In the genomic region with DNA sequence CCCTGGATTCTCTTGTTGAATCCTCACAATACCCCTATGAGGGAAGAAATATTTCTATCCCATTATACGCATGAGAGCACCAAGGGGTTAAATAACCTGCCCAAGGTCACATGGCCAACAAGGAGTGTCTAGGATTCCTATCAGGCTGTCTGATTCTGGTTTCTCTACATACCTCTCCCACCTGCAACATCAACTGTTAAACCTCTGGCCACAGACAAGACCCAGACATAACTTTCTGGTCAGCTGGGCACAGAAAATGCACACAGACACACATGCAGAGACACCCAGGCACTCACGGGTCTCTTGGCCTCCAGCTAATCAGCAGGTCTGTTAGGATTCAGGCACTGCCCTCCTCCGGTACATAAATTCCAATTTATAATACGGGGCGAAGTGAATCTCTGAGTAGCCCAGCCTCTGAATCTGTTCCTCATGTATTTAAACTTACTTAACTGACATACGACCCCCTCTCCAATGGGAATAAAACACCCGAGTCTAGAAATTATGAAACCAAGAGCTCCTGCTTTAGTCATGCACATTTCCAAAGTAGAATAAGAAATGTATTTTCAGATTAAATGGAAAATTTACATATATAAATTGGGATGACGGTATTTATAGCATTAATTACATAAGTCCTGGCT, we compare ENCODE assay signal across 10 cellular contexts. TPM values are rescaled to one million over a fixed set of nuclear protein-coding genes. Genes with fewer than 3 reads are reported as not detected.
DNase-seq lines count a peak whose midpoint lies in the region; ATAC-seq and TF ChIP-seq lines count a peak whose summit lies in the region.
"Had no signal": no experiment of that assay in that cellular context is flagged by ENCODE, and none has a peak within 500 bp of the region (broad histone marks: within the 10 kb centered on the region; RNA-seq: fewer than 3 reads in every experiment).

No MANE protein-coding gene starts in this region.

- no peak overlapping the region for H3K27ac Mint-ChIP-seq in activated CD4-positive, alpha-beta T cell treated with anti-CD3 and anti-CD28 coated beads, Interleukin-2, amount 10 ng/mL, durations not matched to agents 7 days and 5 days

- POLR2A ChIA-PET in activated CD4-positive, alpha-beta T cell treated with anti-CD3 and anti-CD28 coated beads, Interleukin-2, amount 10 ng/mL, durations not matched to agents 7 days and 5 days (lab: Charles Lee), result no interaction called here

- peaks cover 30% of the 10 kb centered on the region for H3K27me3 Mint-ChIP-seq in activated CD4-positive, alpha-beta T cell treated with anti-CD3 and anti-CD28 coated beads, Interleukin-2, amount 10 ng/mL, durations not matched to agents 7 days and 5 days

- peak overlapping the region; percentile 68 for H3K4me3 Mint-ChIP-seq in activated CD4-positive, alpha-beta T cell treated with anti-CD3 and anti-CD28 coated beads, Interleukin-2, amount 10 ng/mL, durations not matched to agents 7 days and 5 days

- TF ChIP-seq CTCF in kidney epithelial cell (IDR thresholded peaks at IDR 0.05; ENCODE audit: insufficient read depth, low read length, poor library complexity, severe bottlenecking) (no peak), thoracic aorta (IDR thresholded peaks at IDR 0.05) (no peak)

- no peaks in the 10 kb centered on the region for H3K36me3 Mint-ChIP-seq in activated CD4-positive, alpha-beta T cell treated with anti-CD3 and anti-CD28 coated beads, Interleukin-2, amount 10 ng/mL, durations not matched to agents 7 days and 5 days (ENCODE audit: low read depth)

- peaks cover 23% of the 10 kb centered on the region for H3K4me1 Mint-ChIP-seq in activated CD4-positive, alpha-beta T cell treated with anti-CD3 and anti-CD28 coated beads, Interleukin-2, amount 10 ng/mL, durations not matched to agents 7 days and 5 days

- H3K9me3 ChIP-seq in thoracic aorta, result no peaks in the 10 kb centered on the region

- no peaks in the 10 kb centered on the region for H3K9me3 Mint-ChIP-seq in activated CD4-positive, alpha-beta T cell treated with anti-CD3 and anti-CD28 coated beads, Interleukin-2, amount 10 ng/mL, durations not matched to agents 7 days and 5 days
- H3K9me3 Mint-ChIP-seq: dendritic cell treated with granulocyte-macrophage colony-stimulating factor and Interleukin-4, amounts not matched to agents 40 ng/mL and 50 ng/mL, for 4 days had no signal

- H3K36me3 ChIP-seq in kidney epithelial cell (ENCODE audit: control insufficient read depth, insufficient read depth, low read length), result no peaks in the 10 kb centered on the region
- H3K36me3 ChIP-seq in thoracic aorta, result no peaks in the 10 kb centered on the region

- H3K27me3 ChIP-seq in kidney epithelial cell (ENCODE audit: control insufficient read depth, insufficient read depth, low read length) (no peaks in the 10 kb centered on the region), thoracic aorta (replicated peaks; ENCODE audit: insufficient read depth) (no peaks in the 10 kb centered on the region)

- H3K4me3 ChIP-seq in kidney epithelial cell (ENCODE audit: low read depth, low read length), result peak overlapping the region; percentile 85
- H3K4me3 ChIP-seq in thoracic aorta, result peak overlapping the region; percentile 82

- no peak for DNase-seq in activated CD4-positive, alpha-beta T cell treated with anti-CD3 and anti-CD28 coated beads, Interleukin-2, amount 10 ng/mL, durations not matched to agents 7 days and 5 days
- DNase-seq in activated CD4-positive, alpha-beta T cell treated with anti-CD3 and anti-CD28 coated beads, Interleukin-2, amount 50 U/mL, for 48 hours, result no peak
- DNase-seq in astrocyte of the hippocampus (ENCODE audit: low read depth, low spot score) (peak; percentile 63), kidney epithelial cell (ENCODE audit: low read depth) (peak; percentile 92), thoracic aorta (ENCODE audit: low spot score) (no peak), H4 (ENCODE audit: low spot score) (no peak), epidermal melanocyte (ENCODE audit: insufficient read length, low spot score) (no peak)
- no peak for DNase-seq in activated CD8-positive, alpha-beta memory T cell treated with anti-CD3 and anti-CD28 coated beads, Interleukin-2, amount 50 U/mL, for 4 hours

- peaks cover 51 to 77% of the 10 kb centered on the region in 2 donors for H3K4me1 ChIP-seq in thoracic aorta (ENCODE audit: control insufficient read depth in 1 of 2, low read depth in 2 of 2)

- H3K27ac ChIP-seq in thoracic aorta, result peak overlapping the region; percentile 70 to 85

- ATAC-seq in thoracic aorta (ENCODE audit: insufficient number of reproducible peaks, low FRiP score, low read depth), result no peak

- CTCF ChIA-PET in activated CD4-positive, alpha-beta T cell treated with anti-CD3 and anti-CD28 coated beads, Interleukin-2, amount 10 ng/mL, durations not matched to agents 7 days and 5 days (lab: Charles Lee), result interaction anchor here (1.0 to 2.6 kb wide), 3 partner anchors 9 to 44 kb away, joined by 3 to 13 read pairs (median 3); no protein-coding TSS in a partner anchor

RNA-seq across cellular contexts. Expression of a gene that starts 1.5 kb away (rescaled TPM):
- 10 to 100 TPM; 20.5 to 21.6 TPM for total RNA-seq in activated CD4-positive, alpha-beta T cell treated with anti-CD3 and anti-CD28 coated beads, Interleukin-2, amount 10 ng/mL, durations not matched to agents 7 days and 5 days
- total RNA-seq in kidney epithelial cell (68.6 and 88.7 TPM in 2 replicates), thoracic aorta (100 to 1,000 TPM in 1 of 2 donors, 10 to 100 TPM in 1; 85.7 to 111 TPM)
- total RNA-seq in H4 (2014; rRNA removed; shearing (Covaris generic)), result 30.3 and 33.7 TPM in 2 replicates

RNA-seq across cellular contexts. Expression of a gene that starts 28.3 kb away (rescaled TPM):
- total RNA-seq in activated CD4-positive, alpha-beta T cell treated with anti-CD3 and anti-CD28 coated beads, Interleukin-2, amount 10 ng/mL, durations not matched to agents 7 days and 5 days, result 1 to 10 TPM; 5.5 to 6.2 TPM
- 0.42 and 1.6 TPM in 2 replicates for total RNA-seq in kidney epithelial cell
- not detected for total RNA-seq in thoracic aorta
- total RNA-seq in H4 (2014; rRNA removed; shearing (Covaris generic)), result not detected in 2 replicates

RNA-seq across cellular contexts. Expression of a gene that starts 37.5 kb away (rescaled TPM):
- not detected for total RNA-seq in activated CD4-positive, alpha-beta T cell treated with anti-CD3 and anti-CD28 coated beads, Interleukin-2, amount 10 ng/mL, durations not matched to agents 7 days and 5 days
- total RNA-seq in kidney epithelial cell, result 0.21 and 0.89 TPM in 2 replicates
- under 1 TPM; 0.63 to 0.68 TPM for total RNA-seq in thoracic aorta
- 0.08 TPM in 1 of 2 replicates, not detected in the other for total RNA-seq in H4 (2014; rRNA removed; shearing (Covaris generic))
- total RNA-seq: Daoy had no signal

RNA-seq across cellular contexts. Expression of a gene that starts 38.2 kb away (rescaled TPM):
- 1 to 10 TPM; 7.5 TPM for total RNA-seq in activated CD4-positive, alpha-beta T cell treated with anti-CD3 and anti-CD28 coated beads, Interleukin-2, amount 10 ng/mL, durations not matched to agents 7 days and 5 days
- total RNA-seq in kidney epithelial cell (10.6 and 10.7 TPM in 2 replicates), thoracic aorta (1 to 10 TPM; 3.7 to 5.9 TPM)
- total RNA-seq in H4 (2014; rRNA removed; shearing (Covaris generic)), result 4.8 and 7.1 TPM in 2 replicates

RNA-seq across cellular contexts. Expression of a gene that starts 54.9 kb away (rescaled TPM):
- total RNA-seq in activated CD4-positive, alpha-beta T cell treated with anti-CD3 and anti-CD28 coated beads, Interleukin-2, amount 10 ng/mL, durations not matched to agents 7 days and 5 days, result under 1 TPM; 0.42 to 0.98 TPM
- total RNA-seq in kidney epithelial cell (6.7 and 9.8 TPM in 2 replicates), thoracic aorta (10 to 100 TPM; 13.1 to 15.4 TPM)
- total RNA-seq in H4 (2014; rRNA removed; shearing (Covaris generic)), result 0.91 and 9.0 TPM in 2 replicates

Comparison
In these comparisons a context has a peak if more than half of its experiments do, and no peak if none do; other contexts are left out.
1. DNase-seq: peak in astrocyte of the hippocampus (single experiment) and kidney epithelial cell (single experiment); none in activated CD4-positive, alpha-beta T cell treated with anti-CD3 and anti-CD28 coated beads, Interleukin-2, amount 10 ng/mL, durations not matched to agents 7 days and 5 days (single experiment), activated CD4-positive, alpha-beta T cell treated with anti-CD3 and anti-CD28 coated beads, Interleukin-2, amount 50 U/mL, for 48 hours (0 of 2), thoracic aorta (single experiment), H4 (single experiment), activated CD8-positive, alpha-beta memory T cell treated with anti-CD3 and anti-CD28 coated beads, Interleukin-2, amount 50 U/mL, for 4 hours (single experiment) and epidermal melanocyte (single experiment).